In the genomic region with DNA sequence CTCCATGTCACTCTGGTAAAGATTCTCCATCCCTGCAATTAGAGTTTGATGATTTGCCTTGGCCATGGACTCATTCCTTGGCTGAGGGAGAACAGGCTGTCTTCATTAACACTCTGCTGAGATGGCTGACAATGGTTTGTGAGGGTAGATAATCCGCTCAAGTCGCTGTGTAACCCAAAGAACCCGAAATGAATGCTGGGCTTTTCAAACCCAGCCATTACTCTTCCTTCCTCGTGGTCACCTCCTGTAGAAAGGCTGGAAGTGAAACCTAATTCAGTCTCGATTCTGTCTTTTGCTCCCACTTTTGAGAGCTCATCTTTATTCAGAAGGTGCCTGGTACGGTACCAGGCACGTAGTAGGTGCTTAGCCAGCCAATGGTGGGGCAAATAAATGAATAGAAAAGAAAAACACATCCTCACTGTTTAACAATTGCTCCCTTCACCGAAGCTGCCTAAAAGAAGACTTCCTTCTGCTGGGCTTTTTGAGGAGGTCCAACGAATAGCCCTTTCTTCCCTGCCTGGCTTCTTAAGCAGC, we compare ENCODE assay signal across 15 cellular contexts.
DNase-seq lines count a peak whose midpoint lies in the region; ATAC-seq, FAIRE-seq and TF ChIP-seq lines count a peak whose summit lies in the region.
"Had no signal": no experiment of that assay in that cellular context is flagged by ENCODE, and none has a peak within 500 bp of the region (broad histone marks: within the 10 kb centered on the region; RNA-seq: fewer than 3 reads in every experiment).

No MANE protein-coding gene starts in this region.

- peak overlapping the region; percentile 9; the same call in 1 of the 2 replicates for H2BK20ac ChIP-seq in IMR-90 (ENCODE audit: low read depth, low read length)

- no peak overlapping the region for H3K4me3 ChIP-seq in CD4-positive, CD25-positive, alpha-beta regulatory T cell (ENCODE audit: low read depth, low read length)
- no peak overlapping the region for H3K4me3 ChIP-seq in IMR-90 (ENCODE audit: insufficient read depth, low read depth, low read length)
- no peak overlapping the region for H3K4me3 ChIP-seq in astrocyte (ENCODE audit: insufficient read depth, low read depth, low read length)
- H3K4me3 ChIP-seq in neural progenitor cell = no peak overlapping the region

- no peaks in the 10 kb centered on the region for H3K9me3 ChIP-seq in CD4-positive, CD25-positive, alpha-beta regulatory T cell (ENCODE audit: control insufficient read depth in 2 of 2, low read length in 2 of 2)
- no peaks in the 10 kb centered on the region for H3K9me3 ChIP-seq in IMR-90 (ENCODE audit: control insufficient read depth, insufficient read depth, low read length)
- no peaks in the 10 kb centered on the region for H3K9me3 ChIP-seq in astrocyte (ENCODE audit: insufficient read depth, low read depth, low read length)
- H3K9me3 ChIP-seq in neural progenitor cell (ENCODE audit: low read depth) = no peaks in the 10 kb centered on the region
- H3K9me3 ChIP-seq: SK-N-SH had no signal

- peak overlapping the region; percentile 42; the same call in 1 of the 2 replicates for H3K14ac ChIP-seq in IMR-90 (replicated peaks; ENCODE audit: low read depth, low read length)

- H3K18ac ChIP-seq in IMR-90 (ENCODE audit: low read depth, low read length) = no peak overlapping the region

- no peaks in the 10 kb centered on the region for H3K27me3 ChIP-seq in CD4-positive, CD25-positive, alpha-beta regulatory T cell (ENCODE audit: control insufficient read depth, insufficient read depth, low read length)
- H3K27me3 ChIP-seq in IMR-90 (ENCODE audit: control insufficient read depth, insufficient read depth, low read length) (no peaks in the 10 kb centered on the region), astrocyte (ENCODE audit: insufficient read depth, low read length) (no peaks in the 10 kb centered on the region), neural progenitor cell (no peaks in the 10 kb centered on the region)

- H4K5ac ChIP-seq in IMR-90 (ENCODE audit: low read depth, low read length) = no peak overlapping the region

- no CpG with 5 or more reads among the region's 9 CpGs for WGBS in IMR-90 (ENCODE audit: extremely low coverage in 2 of 2, insufficient read length in 1 of 2), 2 experiments

- peak overlapping the region; percentile 36 to 49 (median 49) for H3K27ac Mint-ChIP-seq in CD4-positive, CD25-positive, alpha-beta regulatory T cell
- H3K27ac Mint-ChIP-seq in astrocyte (ENCODE audit: unreplicated experiment) (no peak overlapping the region), neural progenitor cell (peak overlapping the region; percentile 50)

- H3K4me3 Mint-ChIP-seq in CD4-positive, CD25-positive, alpha-beta regulatory T cell = no peak overlapping the region
- H3K4me3 Mint-ChIP-seq in astrocyte (ENCODE audit: unreplicated experiment) (no peak overlapping the region), neural progenitor cell (no peak overlapping the region)

- H3K79me2 ChIP-seq in astrocyte (ENCODE audit: insufficient read depth, low read length) (no peaks in the 10 kb centered on the region), neural progenitor cell (ENCODE audit: low read depth) (no peaks in the 10 kb centered on the region)

- 0 out of 2 replicates have a peak overlapping the region, but pooled peaks have one; percentile 25 for H2AK5ac ChIP-seq in IMR-90 (ENCODE audit: low read depth, low read length)

- no peak overlapping the region for H4K91ac ChIP-seq in IMR-90 (ENCODE audit: insufficient read depth, low read depth, low read length)

- H3F3A ChIP-seq in neural progenitor cell (ENCODE audit: low read depth) = no peaks in the 10 kb centered on the region

- intact Hi-C loops in IMR-90 (cut with micrococcal nuclease) = no loop called here
- intact Hi-C loops in posterior vena cava (cut with DNase I) = no loop called here

- peak overlapping the region; percentile 41 for H2BK120ac ChIP-seq in IMR-90 (ENCODE audit: low read depth, low read length)

- H4K20me1 ChIP-seq in IMR-90 (ENCODE audit: insufficient read depth, low read length) (no peaks in the 10 kb centered on the region), astrocyte (ENCODE audit: insufficient read depth, low read length) (no peaks in the 10 kb centered on the region), neural progenitor cell (ENCODE audit: low read depth) (no peaks in the 10 kb centered on the region)

- FAIRE-seq in astrocyte (lab: Jason Lieb, UNC) = no peak

- H3K4ac ChIP-seq in IMR-90 (ENCODE audit: low read depth, low read length) = peak overlapping the region; percentile 26; the same call in 1 of the 2 replicates

- no peak overlapping the region for H4K8ac ChIP-seq in IMR-90 (ENCODE audit: low read depth in 2 of 2, low read length in 2 of 2)

- no peak overlapping the region for H2BK5ac ChIP-seq in IMR-90 (ENCODE audit: low read depth, low read length, poor library complexity, severe bottlenecking)

- H3K9me1 ChIP-seq in IMR-90 (ENCODE audit: insufficient read depth, low read length) = peaks cover 13% of the 10 kb centered on the region

- TF ChIP-seq CTCF in IMR-90 (conservative IDR thresholded peaks at IDR 0.05; ENCODE audit: low read depth, low read length) (no peak), astrocyte (IDR thresholded peaks at IDR 0.05; ENCODE audit: insufficient read depth, low read depth, low read length) (no peak), neural progenitor cell (IDR thresholded peaks at IDR 0.05) (no peak)

- CTCF ChIA-PET in IMR-90 (lab: Yijun Ruan, JAX) = no interaction called here

- H3K36me3 Mint-ChIP-seq in CD4-positive, CD25-positive, alpha-beta regulatory T cell = no peaks in the 10 kb centered on the region
- H3K36me3 Mint-ChIP-seq in astrocyte (ENCODE audit: low read depth, unreplicated experiment) (no peaks in the 10 kb centered on the region), neural progenitor cell (no peaks in the 10 kb centered on the region)

- POLR2A ChIA-PET in IMR-90 (lab: Charles Lee; ENCODE audit: unreplicated experiment) = no interaction called here

- H3K36me3 ChIP-seq in CD4-positive, CD25-positive, alpha-beta regulatory T cell (ENCODE audit: control insufficient read depth, insufficient read depth, low read length) = no peaks in the 10 kb centered on the region
- H3K36me3 ChIP-seq in IMR-90 (ENCODE audit: control insufficient read depth, insufficient read depth, low read length) (no peaks in the 10 kb centered on the region), astrocyte (ENCODE audit: insufficient read depth, low read length) (no peaks in the 10 kb centered on the region), neural progenitor cell (no peaks in the 10 kb centered on the region)

- H2AFZ ChIP-seq in IMR-90 (replicated peaks; ENCODE audit: low read length, poor library complexity) = no peak overlapping the region
- peak overlapping the region; percentile 9 for H2AFZ ChIP-seq in astrocyte (ENCODE audit: low read depth, low read length)
- H2AFZ ChIP-seq in neural progenitor cell (replicated peaks) = no peak overlapping the region

- no peak overlapping the region for H2AK9ac ChIP-seq in IMR-90 (replicated peaks; ENCODE audit: low read depth, low read length, poor library complexity)

- no peaks in the 10 kb centered on the region for H3K79me1 ChIP-seq in IMR-90 (ENCODE audit: low read depth in 1 of 2, low read length in 2 of 2)

- dilution Hi-C loops in IMR-90 (cut with HindIII; ENCODE audit: low sequenced_read_pairs, unreplicated experiment) = no loop called here

- no peaks in the 10 kb centered on the region for H3K9me3 Mint-ChIP-seq in CD4-positive, CD25-positive, alpha-beta regulatory T cell
- H3K9me3 Mint-ChIP-seq in astrocyte (ENCODE audit: unreplicated experiment) (peaks cover 2% of the 10 kb centered on the region), neural progenitor cell (no peaks in the 10 kb centered on the region)

- H3K4me1 ChIP-seq in CD4-positive, CD25-positive, alpha-beta regulatory T cell (ENCODE audit: control insufficient read depth, insufficient read depth, low read length, poor library complexity, severe bottlenecking) = peaks cover 9% of the 10 kb centered on the region
- H3K4me1 ChIP-seq in IMR-90 (ENCODE audit: control insufficient read depth, insufficient read depth, low read length) = peaks cover 2% of the 10 kb centered on the region; the same call in 1 of the 2 replicates
- H3K4me1 ChIP-seq in astrocyte (ENCODE audit: insufficient read depth, low read length) = peaks cover 9% of the 10 kb centered on the region
- H3K4me1 ChIP-seq in neural progenitor cell = no peaks in the 10 kb centered on the region

- ATAC-seq in CD4-positive, CD25-positive, alpha-beta regulatory T cell (ENCODE audit: low read depth in 2 of 2) = no peak
- ATAC-seq in IMR-90 (ENCODE audit: low read depth) = no peak
- ATAC-seq: HCT116, Right ventricle myocardium inferior had no signal

- H3K56ac ChIP-seq in IMR-90 (ENCODE audit: extremely low read depth, insufficient read depth, low read length) = no peak overlapping the region

- TF ChIP-seq POLR2A in IMR-90 (IDR thresholded peaks at IDR 0.05; ENCODE audit: low read depth, low read length) = no peak

- no peak for TF ChIP-seq RAD21 in IMR-90 (IDR thresholded peaks at IDR 0.05; ENCODE audit: low read length)

- H3K9ac ChIP-seq in IMR-90 (ENCODE audit: low read depth, low read length) = no peak overlapping the region
- no peak overlapping the region for H3K9ac ChIP-seq in astrocyte (ENCODE audit: low read length)
- H3K9ac ChIP-seq in neural progenitor cell = no peak overlapping the region
- H3K9ac ChIP-seq: SK-N-SH had no signal

- no TSS peak for BruUV-seq in IMR-90 (replicated peaks; lab: Mats Ljungman, UMichigan)

- H3K4me1 Mint-ChIP-seq in CD4-positive, CD25-positive, alpha-beta regulatory T cell = peaks cover 8 to 20% (median 17%) of the 10 kb centered on the region in 4 donors
- H3K4me1 Mint-ChIP-seq in astrocyte (ENCODE audit: low read depth, unreplicated experiment) (peaks cover 9% of the 10 kb centered on the region), neural progenitor cell (no peaks in the 10 kb centered on the region)

- no peak overlapping the region for H3K23ac ChIP-seq in IMR-90 (ENCODE audit: low read depth, low read length)

- in situ Hi-C loops in IMR-90 (cut with MboI; ENCODE audit: low sequenced_read_pairs) = no loop called here

- H3K27me3 Mint-ChIP-seq in CD4-positive, CD25-positive, alpha-beta regulatory T cell = no peaks in the 10 kb centered on the region
- H3K27me3 Mint-ChIP-seq in astrocyte (ENCODE audit: low read depth, unreplicated experiment) (peaks cover 5% of the 10 kb centered on the region), neural progenitor cell (ENCODE audit: insufficient read depth, low read depth) (peaks cover 3% of the 10 kb centered on the region)

- no peak overlapping the region for H3K27ac ChIP-seq in CD4-positive, CD25-positive, alpha-beta regulatory T cell (ENCODE audit: insufficient read depth, low read length, poor library complexity, severe bottlenecking)
- H3K27ac ChIP-seq in IMR-90 (ENCODE audit: insufficient read depth, low read length) (no peak overlapping the region), astrocyte (ENCODE audit: low read depth, low read length) (no peak overlapping the region), neural progenitor cell (no peak overlapping the region)

- no peak overlapping the region; the same call in 2 of the 3 replicates for H2BK15ac ChIP-seq in IMR-90 (ENCODE audit: low read depth, low read length)

- H3K4me2 ChIP-seq in IMR-90 (ENCODE audit: low read depth, low read length) (no peak overlapping the region), astrocyte (ENCODE audit: low read length) (no peak overlapping the region), neural progenitor cell (no peak overlapping the region)
- H3K4me2 ChIP-seq: SK-N-SH had no signal

- DNase-seq in CD4-positive, CD25-positive, alpha-beta regulatory T cell = no peak
- no peak for DNase-seq in IMR-90
- no peak for DNase-seq in astrocyte (ENCODE audit: low read depth)
- DNase-seq in neural progenitor cell (ENCODE audit: low spot score) = no peak
- DNase-seq in hepatic stellate cell (ENCODE audit: low spot score) = no peak
- no peak for DNase-seq in posterior vena cava (ENCODE audit: low spot score)
- DNase-seq in central memory CD4-positive, alpha-beta T cell = no peak
- DNase-seq: DMS 273 treated with DMSO at 0.1 percent for 48 hours, EL, NCI-H1092, NCI-H1694, NCI-H69, SK-N-SH had no signal
